33 cellular contexts compared by ENCODE assay signal in genomic region chr12:121135320-121135719, GRCh38.
"Had no signal": no experiment of that assay in that cellular context is flagged by ENCODE, and none has a peak within 500 bp of the region (broad histone marks: within the 10 kb centered on the region; RNA-seq: fewer than 3 reads in every experiment).

No MANE protein-coding gene starts in this region.

- ATAC-seq: Panc1, Right ventricle myocardium inferior, SK-N-SH treated with all-trans-retinoic acid at 6 μM for 48 hours had no signal

- DNase-seq: Kasumi-1, KG1, MG63, NCI-H1048, NCI-H1092 treated with DMSO at 0.1 percent for 48 hours, NCI-H1105 treated with DMSO at 0.1 percent for 48 hours, NCI-H1417, NCI-H1436, NCI-H146, NCI-H1694, NCI-H187, NCI-H1930, NCI-H2029 treated with DMSO at 0.1 percent for 48 hours, NCI-H2081 treated with DMSO at 0.1 percent for 48 hours, NCI-H2107, NCI-H2171, NCI-H226, NCI-H446 treated with DMSO at 0.1 percent for 48 hours, NCI-H510A, NCI-H524, NCI-H526, NCI-H69, NCI-H748 treated with DMSO at 0.1 percent for 48 hours, NCI-H82, PC-9, SHP77, SIG-M5, SJCRH30 had no signal

- H3K4me3 ChIP-seq: MG63, PC-9, SJCRH30, SK-N-MC had no signal

- H3K36me3 ChIP-seq: MG63, SJCRH30 had no signal

- H3K27me3 ChIP-seq: MG63, SJCRH30 had no signal

- H3K27ac ChIP-seq: PC-9, SJCRH30, SK-N-MC had no signal

- H3K9me3 ChIP-seq: MG63, SJCRH30 had no signal

- FAIRE-seq: RCC 7860 had no signal

- H2AFZ ChIP-seq: PC-9 had no signal

- H3K4me2 ChIP-seq: PC-9 had no signal
